Comparison of ENCODE assay signal across 8 cellular contexts in genomic region chr1:203625623-203626189, GRCh38. TPM values are rescaled to one million over a fixed set of nuclear protein-coding genes. Genes with fewer than 3 reads are reported as not detected.
DNase-seq lines count a peak whose midpoint lies in the region; ATAC-seq and TF ChIP-seq lines count a peak whose summit lies in the region.

No MANE protein-coding gene starts in this region.

- BruUV-seq in PC-3 (replicated peaks; lab: Mats Ljungman, UMichigan) = no TSS peak

- H3K4me2 ChIP-seq in PC-3 (ENCODE audit: low read length) = peak overlapping the region; percentile 87

- H3K9me2 ChIP-seq in PC-3 (replicated peaks; ENCODE audit: low read length) = no peaks in the 10 kb centered on the region

- no peaks in the 10 kb centered on the region for H3K27me3 Mint-ChIP-seq in CD4-positive, alpha-beta memory T cell
- no peaks in the 10 kb centered on the region for H3K27me3 Mint-ChIP-seq in activated naive CD8-positive, alpha-beta T cell

- H3K4me1 Mint-ChIP-seq in CD4-positive, alpha-beta memory T cell = peaks cover 19 to 57% (median 24%) of the 10 kb centered on the region in 4 donors
- peaks cover 48% of the 10 kb centered on the region for H3K4me1 Mint-ChIP-seq in activated naive CD8-positive, alpha-beta T cell (ENCODE audit: low read depth)

- peak; percentile 64 for TF ChIP-seq CTCF in PC-3 (conservative IDR thresholded peaks at IDR 0.05; ENCODE audit: low read depth, low read length)
- no peak for TF ChIP-seq CTCF in psoas muscle (IDR thresholded peaks at IDR 0.05)

- no peaks in the 10 kb centered on the region for H4K20me1 ChIP-seq in PC-3 (ENCODE audit: low read length)

- peaks cover 40% of the 10 kb centered on the region for H3K79me2 ChIP-seq in PC-3 (ENCODE audit: low read length)

- ATAC-seq in HG03175 (IDR thresholded peaks at IDR 0.05; ENCODE audit: unreplicated experiment) (peak; percentile 52), PC-3 (peak; percentile 44), Right ventricle myocardium superior (ENCODE audit: poor library complexity) (peak; percentile 49), psoas muscle (peak; percentile 23 to 33 (median 28)), GM18498 (IDR thresholded peaks at IDR 0.05; ENCODE audit: unreplicated experiment) (no peak), GM19328 (IDR thresholded peaks at IDR 0.05; ENCODE audit: unreplicated experiment) (no peak)

- DNase-seq in CD4-positive, alpha-beta memory T cell = peak; percentile 84 to 91 (median 85)
- peak; percentile 73 for DNase-seq in PC-3
- no peak for DNase-seq in Right ventricle myocardium superior
- no peak for DNase-seq in psoas muscle

- no peaks in the 10 kb centered on the region for H3K27me3 ChIP-seq in CD4-positive, alpha-beta memory T cell (ENCODE audit: insufficient read depth, low read length)
- H3K27me3 ChIP-seq in PC-3 (ENCODE audit: low read length) = no peaks in the 10 kb centered on the region
- peaks cover 0 to 2% (median 0%) of the 10 kb centered on the region in 3 donors for H3K27me3 ChIP-seq in psoas muscle (ENCODE audit: insufficient read depth in 3 of 3, low read length in 2 of 3)

- H3K9me3 Mint-ChIP-seq in CD4-positive, alpha-beta memory T cell = peaks cover 0 to 4% (median 0%) of the 10 kb centered on the region in 8 donors
- no peaks in the 10 kb centered on the region for H3K9me3 Mint-ChIP-seq in activated naive CD8-positive, alpha-beta T cell (ENCODE audit: low read depth)

- no peaks in the 10 kb centered on the region for H3K9me3 ChIP-seq in CD4-positive, alpha-beta memory T cell (ENCODE audit: control insufficient read depth in 1 of 2, low read length in 2 of 2)
- H3K9me3 ChIP-seq in PC-3 (ENCODE audit: low read length) = no peaks in the 10 kb centered on the region
- no peaks in the 10 kb centered on the region for H3K9me3 ChIP-seq in psoas muscle

- peaks cover under 1 to 29% of the 10 kb centered on the region in 2 donors for H3K36me3 Mint-ChIP-seq in CD4-positive, alpha-beta memory T cell
- no peaks in the 10 kb centered on the region for H3K36me3 Mint-ChIP-seq in activated naive CD8-positive, alpha-beta T cell

- H3K4me3 Mint-ChIP-seq in CD4-positive, alpha-beta memory T cell = peak overlapping the region; percentile 95 to 100 (median 98)
- peak overlapping the region; percentile 86 for H3K4me3 Mint-ChIP-seq in activated naive CD8-positive, alpha-beta T cell

- POLR2A ChIA-PET in CD4-positive, alpha-beta memory T cell (lab: Charles Lee; ENCODE audit: partially characterized antibody) = interaction anchor here (0.6 to 7.6 kb wide), 44 partner anchors 10 to 353 kb away, joined by 3 to 240 read pairs (median 6); partner anchors contain the start of genes LAX1 and SNRPE
- POLR2A ChIA-PET in PC-3 (lab: Charles Lee; ENCODE audit: unreplicated experiment) = interaction anchor here (0.6 to 1.9 kb wide), 4 partner anchors 20 to 138 kb away, joined by 3 to 40 read pairs (median 5); no protein-coding TSS in a partner anchor

- CTCF ChIA-PET in CD4-positive, alpha-beta memory T cell (lab: Charles Lee; ENCODE audit: partially characterized antibody) = interaction anchor here (0.6 to 7.7 kb wide), 48 partner anchors 10 to 738 kb away, joined by 3 to 173 read pairs (median 6); partner anchors contain the start of gene LAX1
- CTCF ChIA-PET in PC-3 (lab: Charles Lee) = interaction anchor here (0.5 to 2.2 kb wide), 9 partner anchors 13 to 350 kb away, joined by 3 to 18 read pairs (median 5); no protein-coding TSS in a partner anchor

- H3K27ac Mint-ChIP-seq in CD4-positive, alpha-beta memory T cell = peak overlapping the region; percentile 83 to 97 (median 96)
- peak overlapping the region; percentile 36 for H3K27ac Mint-ChIP-seq in activated naive CD8-positive, alpha-beta T cell

- H3F3A ChIP-seq in PC-3 (ENCODE audit: low read length, unreplicated experiment) = no peaks in the 10 kb centered on the region

- peak overlapping the region; percentile 76 for H2AFZ ChIP-seq in PC-3 (ENCODE audit: low read length)

- H3K36me3 ChIP-seq in CD4-positive, alpha-beta memory T cell (ENCODE audit: insufficient read depth, low read length) = no peaks in the 10 kb centered on the region
- H3K36me3 ChIP-seq in PC-3 (ENCODE audit: low read depth, low read length) (no peaks in the 10 kb centered on the region), psoas muscle (ENCODE audit: insufficient read depth in 1 of 2, low read depth in 1 of 2) (no peaks in the 10 kb centered on the region)

- H3K4me1 ChIP-seq in CD4-positive, alpha-beta memory T cell (ENCODE audit: insufficient read depth, low read length) = peaks cover 32% of the 10 kb centered on the region
- H3K4me1 ChIP-seq in PC-3 (ENCODE audit: insufficient read depth, low read length) (peaks cover 27% of the 10 kb centered on the region), psoas muscle (peaks cover 23% of the 10 kb centered on the region)

- peak overlapping the region; percentile 84 for H3K27ac ChIP-seq in CD4-positive, alpha-beta memory T cell (ENCODE audit: low read depth, low read length)
- H3K27ac ChIP-seq in PC-3 (ENCODE audit: low read length) (peak overlapping the region; percentile 61), psoas muscle (peak overlapping the region; percentile 58)

- peak overlapping the region; percentile 78 for H3K9ac ChIP-seq in PC-3 (ENCODE audit: low read length)

- 17 to 20% (median 17%) methylated on average over 7 of the region's 7 CpGs for WGBS in psoas muscle, 3 donors

- intact Hi-C loops in CD4-positive, alpha-beta memory T cell (cut with micrococcal nuclease) = loop anchor here (1.0 to 10.0 kb wide), 11 partner anchors 18 to 358 kb away; partner anchors contain the start of genes LAX1, ZBED6 and ZC3H11A
- intact Hi-C loops in PC-3 (cut with micrococcal nuclease) (loop anchor here (1.0 to 10.0 kb wide), 8 partner anchors 19 to 169 kb away; partner anchors contain the start of genes ZBED6 and ZC3H11A), Right ventricle myocardium superior (cut with DNase I) (loop anchor here (2.0 to 5.0 kb wide), 2 partner anchors 77 to 118 kb away; no protein-coding TSS in a partner anchor), psoas muscle (cut with DNase I) (loop anchor here (5.0 kb wide), 3 partner anchors 37 to 118 kb away; no protein-coding TSS in a partner anchor)

- peak overlapping the region; percentile 82 to 100 for H3K4me3 ChIP-seq in CD4-positive, alpha-beta memory T cell (ENCODE audit: low read length in 2 of 2)
- peak overlapping the region; percentile 81; the same call in 1 of the 2 replicates for H3K4me3 ChIP-seq in PC-3 (ENCODE audit: low read length)
- no peak overlapping the region for H3K4me3 ChIP-seq in psoas muscle

RNA-seq across cellular contexts. Expression of gene ATP2B4, which starts 0.9 kb away (rescaled TPM):
- total RNA-seq in CD4-positive, alpha-beta memory T cell = 10 to 100 TPM; 97.2 to 98.6 TPM
- 10 to 100 TPM; 14.8 to 41.7 TPM for polyA plus RNA-seq in CD4-positive, alpha-beta memory T cell
- 32.7 and 49.5 TPM in 2 replicates for total RNA-seq in PC-3 (2014; rRNA removed)
- 62.9 TPM for total RNA-seq in Right ventricle myocardium superior
- 10 to 100 TPM; 18.6 to 29.6 (median 27.9) TPM for total RNA-seq in psoas muscle
- polyA plus RNA-seq in psoas muscle = 10 to 100 TPM; 12.2 to 26.6 (median 15.6) TPM

Comparison
In these comparisons a context has a peak if more than half of its experiments do, and no peak if none do; other contexts are left out.
1. DNase-seq: peak in CD4-positive, alpha-beta memory T cell (5 of 5) and PC-3 (single experiment); none in Right ventricle myocardium superior (single experiment) and psoas muscle (0 of 2).
2. ATAC-seq: peak in HG03175 (single experiment), PC-3 (single experiment), Right ventricle myocardium superior (single experiment) and psoas muscle (4 of 4); none in GM18498 (single experiment) and GM19328 (single experiment).
3. Peak in every context shown above with its lines, with median percentiles within 50 percentile points of each other: H3K27ac ChIP-seq.